In genomic region chr17:7745748-7746470, GRCh38 we compare ENCODE assay signal across 12 cellular contexts. TPM values are rescaled to one million over a fixed set of nuclear protein-coding genes. Genes with fewer than 3 reads are reported as not detected.
A peak's percentile ranks its signal among the peaks of the same experiment; 100 is the strongest.
DNase-seq lines count a peak whose midpoint lies in the region; FAIRE-seq and TF ChIP-seq lines count a peak whose summit lies in the region.
"Had no signal": no experiment of that assay in that cellular context is flagged by ENCODE, and none has a peak within 500 bp of the region (broad histone marks: within the 10 kb centered on the region; RNA-seq: fewer than 3 reads in every experiment).

No MANE protein-coding gene starts in this region.

- no peaks in the 10 kb centered on the region for H3K36me3 ChIP-seq in small intestine (ENCODE audit: control insufficient read depth in 2 of 2, insufficient read depth in 2 of 2, low read length in 2 of 2)
- no peaks in the 10 kb centered on the region for H3K36me3 ChIP-seq in stomach
- H3K36me3 ChIP-seq in colonic mucosa = no peaks in the 10 kb centered on the region
- no peaks in the 10 kb centered on the region for H3K36me3 ChIP-seq in BE2C

- H3K27ac ChIP-seq in small intestine (ENCODE audit: low read depth in 1 of 2, low read length in 1 of 2) (no peak overlapping the region), stomach (no peak overlapping the region), colonic mucosa (no peak overlapping the region)

- TF ChIP-seq EP300 in stomach (IDR thresholded peaks at IDR 0.05) = no peak

- H3K4me1 ChIP-seq in small intestine (ENCODE audit: control insufficient read depth in 2 of 2, insufficient read depth in 1 of 2, low read depth in 1 of 2, low read length in 1 of 2) = no peaks in the 10 kb centered on the region
- peaks cover 3 to 24% (median 12%) of the 10 kb centered on the region in 4 donors for H3K4me1 ChIP-seq in stomach
- no peaks in the 10 kb centered on the region for H3K4me1 ChIP-seq in colonic mucosa
- H3K4me1 ChIP-seq in BE2C = no peaks in the 10 kb centered on the region

- no peak for TF ChIP-seq CTCF in stomach (IDR thresholded peaks at IDR 0.05)
- TF ChIP-seq CTCF in colonic mucosa (IDR thresholded peaks at IDR 0.05) = no peak
- no peak for TF ChIP-seq CTCF in BE2C (IDR thresholded peaks at IDR 0.05; ENCODE audit: low read depth, low read length)

- H3K27me3 ChIP-seq in small intestine (ENCODE audit: control insufficient read depth in 2 of 2, insufficient read depth in 2 of 2, low read length in 2 of 2) (no peaks in the 10 kb centered on the region), stomach (peaks cover 0 to 30% (median 0%) of the 10 kb centered on the region in 3 donors), colonic mucosa (no peaks in the 10 kb centered on the region), BE2C (no peaks in the 10 kb centered on the region)

- no peak overlapping the region for H3K9ac ChIP-seq in colonic mucosa (ENCODE audit: low read depth in 2 of 2, low read length in 2 of 2)

- H3K9me3 ChIP-seq in small intestine (ENCODE audit: control insufficient read depth, low read depth) = no peaks in the 10 kb centered on the region
- no peaks in the 10 kb centered on the region for H3K9me3 ChIP-seq in stomach
- no peaks in the 10 kb centered on the region for H3K9me3 ChIP-seq in colonic mucosa
- no peaks in the 10 kb centered on the region for H3K9me3 ChIP-seq in BE2C

- FAIRE-seq in HTR-8/SVneo (lab: Jason Lieb, UNC) = peak; percentile 26
- FAIRE-seq in small intestine (lab: Jason Lieb, UNC) = no peak

- intact Hi-C loops in stomach (cut with DNase I; ENCODE audit: low total_unique reads) = loop anchor here (10.0 kb wide), 1 partner anchor 109 kb away; the partner anchor contains the start of genes CYB5D1, NAA38 and TMEM88
- intact Hi-C loops in colonic mucosa (cut with DNase I) = loop anchor here (5.0 to 10.0 kb wide), 2 partner anchors 86 to 159 kb away; partner anchors contain the start of gene KDM6B

- no peak for TF ChIP-seq POLR2A in stomach (IDR thresholded peaks at IDR 0.05)

- 34 to 64% (median 47%) methylated on average over 7 of the region's 7 CpGs for WGBS in small intestine, 3 donors
- 62 to 76% (median 74%) methylated on average over 7 of the region's 7 CpGs for WGBS in stomach, 5 donors

- H3K4me3 ChIP-seq in small intestine (ENCODE audit: low read depth in 1 of 2, low read length in 2 of 2) (no peak overlapping the region), stomach (no peak overlapping the region), colonic mucosa (no peak overlapping the region), BE2C (ENCODE audit: low read depth, low read length) (no peak overlapping the region)

- peak; percentile 78 for DNase-seq in AG08395 (ENCODE audit: low spot score)
- DNase-seq in HTR-8/SVneo (ENCODE audit: insufficient read length, low spot score) = peak; percentile 89
- peak; percentile 40 for DNase-seq in UCSD-AML1 (lab: John Stamatoyannopoulos, UW; ENCODE audit: unreplicated experiment)
- DNase-seq in iris pigment epithelial cell (ENCODE audit: low read depth) = peak; percentile 96
- no peak for DNase-seq in small intestine
- DNase-seq in stomach = no peak
- no peak for DNase-seq in colonic mucosa
- no peak for DNase-seq in BE2C
- DNase-seq: activated CD4-positive, alpha-beta T cell treated with anti-CD3 and anti-CD28 coated beads, Interleukin-2, amount 50 U/mL, for 1 hour; effector CD8-positive, alpha-beta T cell; occipital lobe; stimulated activated naive CD4-positive, alpha-beta T cell had no signal

RNA-seq across cellular contexts. Expression of gene DNAH2, which starts 28.4 kb away (rescaled TPM):
- polyA plus RNA-seq in small intestine = under 1 TPM in 1 of 3 donors, not detected in 2; 0.09 TPM
- total RNA-seq in stomach = 1 to 10 TPM in 1 of 5 donors, under 1 TPM in 3, not detected in 1; under 0.01 to 8.0 (median 0.24) TPM
- under 1 TPM in 2 of 3 donors, not detected in 1; 0.08 to 0.31 TPM for polyA plus RNA-seq in stomach
- under 1 TPM; 0.32 to 0.62 TPM for total RNA-seq in colonic mucosa
- 4.2 TPM for polyA plus RNA-seq in BE2C (2012; ENCODE audit: insufficient read depth, insufficient read length, low read depth)

RNA-seq across cellular contexts. Expression of gene EFNB3, which starts 40.9 kb away (rescaled TPM):
- 1 to 10 TPM in 1 of 3 donors, not detected in 2; 1.1 TPM for polyA plus RNA-seq in small intestine
- 1 to 10 TPM in 2 of 5 donors, under 1 TPM in 1, not detected in 2; 0.29 to 2.9 (median 2.2) TPM for total RNA-seq in stomach
- 1 to 10 TPM in 1 of 3 donors, under 1 TPM in 2; 0.31 to 1.6 (median 0.92) TPM for polyA plus RNA-seq in stomach
- under 1 TPM; 0.42 to 0.82 TPM for total RNA-seq in colonic mucosa
- polyA plus RNA-seq in BE2C (2012; ENCODE audit: insufficient read depth, insufficient read length, low read depth) = 4.2 TPM

RNA-seq across cellular contexts. Expression of gene WRAP53, which starts 57.6 kb away (rescaled TPM):
- 10 to 100 TPM; 10.8 to 17.7 (median 11.5) TPM for polyA plus RNA-seq in small intestine
- 1 to 10 TPM; 1.8 to 3.9 (median 2.9) TPM for total RNA-seq in stomach
- 10 to 100 TPM in 2 of 3 donors, 1 to 10 TPM in 1; 8.6 to 12.6 (median 11.6) TPM for polyA plus RNA-seq in stomach
- total RNA-seq in colonic mucosa = 10 to 100 TPM in 1 of 2 donors, 1 to 10 TPM in 1; 6.0 to 22.6 TPM
- 56.5 TPM for polyA plus RNA-seq in BE2C (2012; ENCODE audit: insufficient read depth, insufficient read length, low read depth)

RNA-seq across cellular contexts. Expression of gene TP53, which starts 58.6 kb away (rescaled TPM):
- polyA plus RNA-seq in small intestine (10 to 100 TPM in 1 of 3 donors, 1 to 10 TPM in 2; 8.7 to 42.6 (median 10.0) TPM), stomach (10 to 100 TPM; 12.3 to 26.4 (median 13.0) TPM)
- total RNA-seq in stomach (10 to 100 TPM in 4 of 5 donors, 1 to 10 TPM in 1; 5.8 to 34.8 (median 25.2) TPM), colonic mucosa (10 to 100 TPM; 64.3 to 90.0 TPM)
- polyA plus RNA-seq in BE2C (2012; ENCODE audit: insufficient read depth, insufficient read length, low read depth) = 85.4 TPM

Comparison
In these comparisons a context has a peak if more than half of its experiments do, and no peak if none do; other contexts are left out.
1. DNase-seq: peak in AG08395 (single experiment), HTR-8/SVneo (single experiment), UCSD-AML1 (single experiment) and iris pigment epithelial cell (single experiment); none in small intestine (single experiment), stomach (single experiment), colonic mucosa (single experiment) and BE2C (single experiment).